ENCODE assay signal across 8 cellular contexts in genomic region chrX:154547245-154548027, GRCh38. TPM values are rescaled to one million over a fixed set of nuclear protein-coding genes. Genes with fewer than 3 reads are reported as not detected.
DNase-seq lines count a peak whose midpoint lies in the region; ATAC-seq, FAIRE-seq and TF ChIP-seq lines count a peak whose summit lies in the region.

IKBKG (plus strand) TSS chrX:154547620; CDS start chrX:154552003, 4,383 bp downstream.

- FAIRE-seq in small intestine (lab: Jason Lieb, UNC): no peak

- no TSS peak for BruUV-seq in A673 (replicated peaks; lab: Mats Ljungman, UMichigan)

- intact Hi-C loops in A673 (cut with micrococcal nuclease; ENCODE audit: unreplicated experiment): loop anchor here (10.0 kb wide), 1 partner anchor 197 kb away; no protein-coding TSS in a partner anchor

- no peak for TF ChIP-seq CTCF in A673 (conservative IDR thresholded peaks at IDR 0.05; ENCODE audit: low read depth, low read length)
- no peak for TF ChIP-seq CTCF in VCaP (conservative IDR thresholded peaks at IDR 0.05)

- H3K27me3 ChIP-seq in A673 (replicated peaks; ENCODE audit: insufficient read depth, low read depth, low read length, poor library complexity): no peaks in the 10 kb centered on the region
- H3K27me3 ChIP-seq in small intestine (ENCODE audit: control insufficient read depth in 2 of 2, insufficient read depth in 2 of 2, low read length in 2 of 2): no peaks in the 10 kb centered on the region

- peak within 1 kb of the TSS; percentile 95 for H3K27ac ChIP-seq in A673 (ENCODE audit: low read depth, low read length, poor library complexity, severe bottlenecking)
- peak within 1 kb of the TSS; percentile 77 for H3K27ac ChIP-seq in VCaP
- H3K27ac ChIP-seq in small intestine (ENCODE audit: low read depth in 1 of 2, low read length in 1 of 2): peak within 1 kb of the TSS; percentile 86 to 98

- CTCF ChIA-PET in A673 (lab: Charles Lee): interaction anchor here (0.6 kb wide), 1 partner anchor 535 kb away, joined by 4 read pairs; no protein-coding TSS in a partner anchor

- in situ Hi-C loops in T47D (cut with HindIII; ENCODE audit: low pct_unique_long_range_greater_than_20kb, low sequenced_read_pairs): no loop called here

- DNase-seq in A673 (ENCODE audit: low spot score) (peak; percentile 92), NCI-H2196 (lab: John Stamatoyannopoulos, UW; ENCODE audit: unreplicated experiment) (peak; percentile 78), T47D (ENCODE audit: low read depth in 1 of 2, low spot score in 1 of 2) (peak; percentile 65 to 91), iPS-NIHi11 (ENCODE audit: low spot score) (peak; percentile 86), small intestine (peak; percentile 86)

- H3K9me3 ChIP-seq in A673 (ENCODE audit: low read depth, low read length, poor library complexity, severe bottlenecking): no peaks in the 10 kb centered on the region
- H3K9me3 ChIP-seq in small intestine (ENCODE audit: control insufficient read depth, low read depth): no peaks in the 10 kb centered on the region

- H3K4me1 ChIP-seq in A673 (ENCODE audit: insufficient read depth, low read length, poor library complexity, severe bottlenecking) (peaks cover 15% of the 10 kb centered on the region), small intestine (ENCODE audit: control insufficient read depth in 2 of 2, insufficient read depth in 1 of 2, low read depth in 1 of 2, low read length in 1 of 2) (no peaks in the 10 kb centered on the region)

- H3K36me3 ChIP-seq in A673 (ENCODE audit: insufficient read depth, low read length, poor library complexity, severe bottlenecking): peaks cover 9% of the 10 kb centered on the region
- no peaks in the 10 kb centered on the region for H3K36me3 ChIP-seq in small intestine (ENCODE audit: control insufficient read depth in 2 of 2, insufficient read depth in 2 of 2, low read length in 2 of 2)

- peak; percentile 59 for ATAC-seq in GM18870 (IDR thresholded peaks at IDR 0.05; ENCODE audit: unreplicated experiment)
- peak; percentile 78 for ATAC-seq in HG03108 (IDR thresholded peaks at IDR 0.05; ENCODE audit: unreplicated experiment)

- POLR2A ChIA-PET in A673 (lab: Charles Lee; ENCODE audit: low non-redundant PET): no interaction called here

- H3K4me3 ChIP-seq in A673 (ENCODE audit: low read depth, low read length, poor library complexity, severe bottlenecking) (peak within 1 kb of the TSS; percentile 91), small intestine (ENCODE audit: low read depth in 1 of 2, low read length in 2 of 2) (peak within 1 kb of the TSS; percentile 57 to 79)

- 1 to 44% (median 11%) methylated on average over 48 to 69 of the region's 69 CpGs for WGBS in small intestine, 3 donors

RNA-seq across cellular contexts. Expression of gene IKBKG, which starts in this region (rescaled TPM):
- total RNA-seq in A673 (2021): 28.0 and 30.4 TPM in 2 replicates
- polyA plus RNA-seq in small intestine: 10 to 100 TPM; 21.1 to 34.9 (median 34.2) TPM

Comparison
In these comparisons a context has a peak if more than half of its experiments do, and no peak if none do; other contexts are left out.
1. Peak in every context shown above with its lines: DNase-seq, ATAC-seq, H3K4me3 ChIP-seq and H3K27ac ChIP-seq.